25 cellular contexts compared by ENCODE assay signal in the genomic region with DNA sequence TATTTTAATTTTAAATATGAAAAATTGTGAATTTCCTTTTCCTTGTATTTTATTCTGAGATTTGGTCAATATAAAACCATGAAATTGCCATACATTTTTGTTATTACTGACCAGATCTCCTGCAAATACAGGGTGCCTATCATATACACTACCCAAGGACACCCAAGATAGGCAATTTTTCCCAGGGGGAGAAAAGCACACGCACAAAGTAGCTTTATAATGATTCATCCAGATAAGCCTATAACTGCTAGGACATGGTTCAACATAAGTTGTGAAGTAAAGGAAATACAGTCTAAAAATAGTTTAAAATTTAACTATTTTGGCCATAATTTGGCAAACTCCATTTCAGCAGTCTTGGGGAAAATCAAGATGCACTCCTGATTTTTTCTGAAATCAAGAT.
"Had no signal": no experiment of that assay in that cellular context is flagged by ENCODE, and none has a peak within 500 bp of the region (broad histone marks: within the 10 kb centered on the region; RNA-seq: fewer than 3 reads in every experiment).

No MANE protein-coding gene starts in this region.

- H3K4me2 ChIP-seq: SK-N-SH had no signal

- DNase-seq: activated CD4-positive, alpha-beta memory T cell treated with anti-CD3 and anti-CD28 coated beads for 36 hours; activated CD4-positive, alpha-beta T cell treated with anti-CD3 and anti-CD28 coated beads, Interleukin-2, amount 10 ng/mL, durations not matched to agents 7 days and 5 days; activated CD4-positive, CD25-positive, alpha-beta regulatory T cell; activated CD8-positive, alpha-beta memory T cell treated with anti-CD3 and anti-CD28 coated beads for 24 hours; activated effector memory CD4-positive, alpha-beta T cell treated with anti-CD3 and anti-CD28 coated beads, Interleukin-2, amount 50 U/mL, for 16 hours; activated naive CD4-positive, alpha-beta T cell treated with Interleukin-2 at 50 U/mL for 16 hours; activated naive CD8-positive, alpha-beta T cell treated with anti-CD3 and anti-CD28 coated beads, Interleukin-2, amount 50 U/mL, for 24 hours; activated T-cell treated with anti-CD3 and anti-CD28 coated beads, Interleukin-2, amount 50 U/mL, for 4 hours; central memory CD4-positive, alpha-beta T cell; KG1; NCI-H1048; NCI-H1930; NCI-H2171; NCI-H2227 treated with DMSO at 0.1 percent for 48 hours; NCI-H526; NCI-H774; RPMI8226; SJCRH30; SK-N-SH; T-helper 1 cell had no signal

- H3K36me3 ChIP-seq: breast epithelium had no signal

- H3K4me3 ChIP-seq: breast epithelium, SJCRH30 had no signal

- H3K27me3 ChIP-seq: breast epithelium, SJCRH30 had no signal

- H3K4me3 Mint-ChIP-seq: activated CD4-positive, alpha-beta memory T cell treated with anti-CD3 and anti-CD28 coated beads for 36 hours; activated CD4-positive, alpha-beta T cell treated with anti-CD3 and anti-CD28 coated beads, Interleukin-2, amount 10 ng/mL, durations not matched to agents 7 days and 5 days; activated naive CD8-positive, alpha-beta T cell treated with anti-CD3 and anti-CD28 coated beads, Interleukin-2, amount 50 U/mL, for 24 hours; activated T-cell treated with anti-CD3 and anti-CD28 coated beads, Interleukin-2, amount 50 U/mL, for 4 hours had no signal

- H3K4me1 ChIP-seq: breast epithelium had no signal

- H3K27ac ChIP-seq: breast epithelium, SJCRH30, VCaP had no signal

- ATAC-seq: activated naive CD4-positive, alpha-beta T cell treated with anti-CD3 and anti-CD28 coated beads, Interleukin-2, amount 50 U/mL, for 72 hours; activated naive CD8-positive, alpha-beta T cell treated with anti-CD3 and anti-CD28 coated beads, Interleukin-2, amount 50 U/mL, for 24 hours; activated T-cell treated with anti-CD3 and anti-CD28 coated beads, Interleukin-2, amount 50 U/mL, for 4 hours; Panc1; Right ventricle myocardium inferior had no signal

- H3K27ac Mint-ChIP-seq: activated CD4-positive, alpha-beta memory T cell treated with anti-CD3 and anti-CD28 coated beads for 36 hours; activated CD4-positive, alpha-beta T cell treated with anti-CD3 and anti-CD28 coated beads, Interleukin-2, amount 10 ng/mL, durations not matched to agents 7 days and 5 days; activated naive CD4-positive, alpha-beta T cell treated with anti-CD3 and anti-CD28 coated beads, Interleukin-2, amount 50 U/mL, for 72 hours; activated naive CD8-positive, alpha-beta T cell treated with anti-CD3 and anti-CD28 coated beads, Interleukin-2, amount 50 U/mL, for 24 hours had no signal

- H3K27me3 Mint-ChIP-seq: activated CD4-positive, alpha-beta memory T cell treated with anti-CD3 and anti-CD28 coated beads for 36 hours; activated CD4-positive, alpha-beta T cell treated with anti-CD3 and anti-CD28 coated beads, Interleukin-2, amount 10 ng/mL, durations not matched to agents 7 days and 5 days; activated naive CD8-positive, alpha-beta T cell treated with anti-CD3 and anti-CD28 coated beads, Interleukin-2, amount 50 U/mL, for 24 hours had no signal

- H3K9ac ChIP-seq: SK-N-SH had no signal

- H3K9me3 ChIP-seq: breast epithelium, SJCRH30, SK-N-SH had no signal

- H3K36me3 Mint-ChIP-seq: activated naive CD4-positive, alpha-beta T cell treated with anti-CD3 and anti-CD28 coated beads, Interleukin-2, amount 50 U/mL, for 72 hours had no signal

- H3K9me3 Mint-ChIP-seq: activated CD4-positive, alpha-beta memory T cell treated with anti-CD3 and anti-CD28 coated beads for 36 hours; activated CD4-positive, alpha-beta T cell treated with anti-CD3 and anti-CD28 coated beads, Interleukin-2, amount 10 ng/mL, durations not matched to agents 7 days and 5 days; activated naive CD4-positive, alpha-beta T cell treated with anti-CD3 and anti-CD28 coated beads, Interleukin-2, amount 50 U/mL, for 72 hours; activated naive CD8-positive, alpha-beta T cell treated with anti-CD3 and anti-CD28 coated beads, Interleukin-2, amount 50 U/mL, for 24 hours; activated T-cell treated with anti-CD3 and anti-CD28 coated beads, Interleukin-2, amount 50 U/mL, for 4 hours had no signal
